ENCODE assay signal across 8 cellular contexts in the genomic region with DNA sequence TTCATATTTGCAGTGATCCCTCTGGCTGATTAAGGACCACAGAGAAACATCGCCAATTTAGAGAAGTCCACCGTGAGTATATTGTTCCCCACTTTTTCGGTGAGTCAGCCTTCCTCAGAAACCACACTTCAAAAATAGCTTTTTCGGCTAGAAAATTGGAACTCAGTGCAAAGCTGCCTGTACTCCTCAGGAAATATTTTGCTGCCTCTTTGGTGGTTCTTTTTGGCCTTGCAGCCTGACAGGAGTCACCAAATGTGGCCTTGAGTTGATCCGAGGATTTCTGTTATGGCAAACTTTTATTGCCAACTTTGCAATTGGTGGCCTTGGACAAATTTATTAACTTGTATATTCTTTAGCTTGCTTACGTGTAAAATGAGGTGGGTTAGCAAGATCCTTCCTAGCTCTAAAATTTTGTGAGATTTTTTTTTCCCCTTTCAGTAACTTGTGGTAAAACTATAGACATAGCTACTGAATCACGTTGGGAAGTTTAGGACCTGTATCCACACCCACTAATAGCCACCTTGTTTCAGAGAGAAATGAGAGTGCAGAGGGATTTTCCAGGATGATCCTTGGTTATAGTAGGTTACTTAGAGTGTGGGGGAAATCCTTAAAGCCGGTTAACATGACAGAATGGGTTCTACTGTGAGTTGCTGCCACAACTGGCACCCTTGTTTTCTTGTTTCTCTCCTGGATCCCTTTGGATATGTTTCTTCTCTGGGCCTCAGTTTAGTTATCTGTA. TPM values are rescaled to one million over a fixed set of nuclear protein-coding genes. Genes with fewer than 3 reads are reported as not detected.
DNase-seq lines count a peak whose midpoint lies in the region; ATAC-seq and TF ChIP-seq lines count a peak whose summit lies in the region.

No MANE protein-coding gene starts in this region.

- DNase-seq in CD4-positive, CD25-positive, alpha-beta regulatory T cell: no peak
- DNase-seq in MV-4-11 (lab: John Stamatoyannopoulos, UW) (peak; percentile 83), cardiac fibroblast (ENCODE audit: low read depth in 2 of 2) (peak; percentile 24 to 51), PC-9 (no peak), DMS114 treated with DMSO at 0.1 percent for 48 hours (lab: John Stamatoyannopoulos, UW; ENCODE audit: unreplicated experiment) (no peak)

- H3K4me1 ChIP-seq in CD4-positive, CD25-positive, alpha-beta regulatory T cell (ENCODE audit: control insufficient read depth, insufficient read depth, low read length, poor library complexity, severe bottlenecking): peaks cover 89% of the 10 kb centered on the region
- H3K4me1 ChIP-seq in neutrophil (ENCODE audit: control insufficient read depth in 1 of 2, insufficient read depth in 1 of 2, low read depth in 1 of 2, low read length in 1 of 2) (peaks cover 51 to 52% of the 10 kb centered on the region in 2 experiments), PC-9 (replicated peaks; ENCODE audit: insufficient read depth) (peaks cover 33% of the 10 kb centered on the region)

- H3F3A ChIP-seq in PC-9 (ENCODE audit: insufficient read depth, low read depth): peaks cover 16% of the 10 kb centered on the region; the same call in 1 of the 2 replicates

- H2AFZ ChIP-seq in PC-9: no peak overlapping the region

- peak overlapping the region; percentile 79 for H3K4me3 ChIP-seq in CD4-positive, CD25-positive, alpha-beta regulatory T cell (ENCODE audit: low read depth, low read length)
- H3K4me3 ChIP-seq in cardiac fibroblast (replicated peaks in 1 of 2; ENCODE audit: low read depth in 2 of 2, low read length in 2 of 2) (no peak overlapping the region), neutrophil (ENCODE audit: low read depth in 1 of 2, low read length in 1 of 2) (peak overlapping the region in 1 of 2 experiments; percentile 26), PC-9 (no peak overlapping the region)

- no peaks in the 10 kb centered on the region for H3K9me2 ChIP-seq in PC-9 (ENCODE audit: insufficient read depth)

- no peaks in the 10 kb centered on the region for H3K27me3 ChIP-seq in CD4-positive, CD25-positive, alpha-beta regulatory T cell (ENCODE audit: control insufficient read depth, insufficient read depth, low read length)
- H3K27me3 ChIP-seq in neutrophil (no peaks in the 10 kb centered on the region), PC-9 (ENCODE audit: insufficient read depth, low read depth) (no peaks in the 10 kb centered on the region)

- no peak for TF ChIP-seq CTCF in cardiac fibroblast (IDR thresholded peaks at IDR 0.05; ENCODE audit: low read depth, low read length)
- TF ChIP-seq CTCF in neutrophil (IDR thresholded peaks at IDR 0.05): no peak
- no peak for TF ChIP-seq CTCF in PC-9 (conservative IDR thresholded peaks at IDR 0.05)

- H3K36me3 Mint-ChIP-seq in CD4-positive, CD25-positive, alpha-beta regulatory T cell: peaks cover 40% of the 10 kb centered on the region

- BruUV-seq in PC-9 (replicated peaks; lab: Mats Ljungman, UMichigan): no TSS peak

- intact Hi-C loops in PC-9 (cut with micrococcal nuclease; ENCODE audit: unreplicated experiment): no loop called here

- H3K27me3 Mint-ChIP-seq in CD4-positive, CD25-positive, alpha-beta regulatory T cell: no peaks in the 10 kb centered on the region

- no peaks in the 10 kb centered on the region for H3K9me3 ChIP-seq in CD4-positive, CD25-positive, alpha-beta regulatory T cell (ENCODE audit: control insufficient read depth in 2 of 2, low read length in 2 of 2)
- H3K9me3 ChIP-seq in neutrophil (no peaks in the 10 kb centered on the region), PC-9 (ENCODE audit: insufficient read depth, low read depth) (no peaks in the 10 kb centered on the region)

- peak in 1 of 2 donors; percentile 5 for ATAC-seq in CD4-positive, CD25-positive, alpha-beta regulatory T cell (ENCODE audit: low read depth in 2 of 2)
- ATAC-seq in GM21360 (IDR thresholded peaks at IDR 0.05; ENCODE audit: unreplicated experiment): no peak
- no peak for ATAC-seq in HG02970 (IDR thresholded peaks at IDR 0.05; ENCODE audit: low FRiP score, unreplicated experiment)

- H3K4me1 Mint-ChIP-seq in CD4-positive, CD25-positive, alpha-beta regulatory T cell: peaks cover 50 to 93% (median 79%) of the 10 kb centered on the region in 4 donors

- no peak overlapping the region for H3K4me2 ChIP-seq in PC-9

- CTCF ChIA-PET in PC-9 (lab: Charles Lee): no interaction called here

- H3K27ac Mint-ChIP-seq in CD4-positive, CD25-positive, alpha-beta regulatory T cell: peak overlapping the region; percentile 95 to 98 (median 96)

- H3K27ac ChIP-seq in CD4-positive, CD25-positive, alpha-beta regulatory T cell (ENCODE audit: insufficient read depth, low read length, poor library complexity, severe bottlenecking): peak overlapping the region; percentile 92
- H3K27ac ChIP-seq in neutrophil: peak overlapping the region; percentile 89
- H3K27ac ChIP-seq in PC-9: no peak overlapping the region

- H3K4me3 Mint-ChIP-seq in CD4-positive, CD25-positive, alpha-beta regulatory T cell: peak overlapping the region; percentile 71 to 93 (median 86)

- H3K79me2 ChIP-seq in PC-9 (ENCODE audit: low read depth): peaks cover 27% of the 10 kb centered on the region

- H4K20me1 ChIP-seq in PC-9 (ENCODE audit: insufficient read depth): no peaks in the 10 kb centered on the region

- no peaks in the 10 kb centered on the region for H3K9me3 Mint-ChIP-seq in CD4-positive, CD25-positive, alpha-beta regulatory T cell

- POLR2A ChIA-PET in PC-9 (lab: Charles Lee; ENCODE audit: unreplicated experiment): no interaction called here

- peaks cover 15% of the 10 kb centered on the region for H3K36me3 ChIP-seq in CD4-positive, CD25-positive, alpha-beta regulatory T cell (ENCODE audit: control insufficient read depth, insufficient read depth, low read length)
- H3K36me3 ChIP-seq in neutrophil (peaks cover 7% of the 10 kb centered on the region), PC-9 (ENCODE audit: low read depth) (peaks cover 4% of the 10 kb centered on the region; the same call in 1 of the 2 replicates)

RNA-seq across cellular contexts. Expression of gene ARL6IP5, which starts 9.9 kb away (rescaled TPM):
- 117 TPM for total RNA-seq in CD4-positive, CD25-positive, alpha-beta regulatory T cell
- 100 to 1,000 TPM; 527 to 578 (median 534) TPM for polyA plus RNA-seq in CD4-positive, CD25-positive, alpha-beta regulatory T cell
- total RNA-seq in PC-9 (2021): 35.6 and 45.7 TPM in 2 replicates

RNA-seq across cellular contexts. Expression of gene UBA3, which starts 14.5 kb away (rescaled TPM):
- 62.9 TPM for total RNA-seq in CD4-positive, CD25-positive, alpha-beta regulatory T cell
- polyA plus RNA-seq in CD4-positive, CD25-positive, alpha-beta regulatory T cell: 10 to 100 TPM; 51.9 to 75.5 (median 61.6) TPM
- total RNA-seq in PC-9 (2021): 75.3 and 88.8 TPM in 2 replicates

RNA-seq across cellular contexts. Expression of gene LMOD3, which starts 27.8 kb away (rescaled TPM):
- not detected for total RNA-seq in CD4-positive, CD25-positive, alpha-beta regulatory T cell
- polyA plus RNA-seq in CD4-positive, CD25-positive, alpha-beta regulatory T cell: under 1 TPM; 0.03 to 0.16 (median 0.06) TPM
- not detected in 2 replicates for total RNA-seq in PC-9 (2021)

RNA-seq across cellular contexts. Expression of gene TMF1, which starts 42.5 kb away (rescaled TPM):
- total RNA-seq in CD4-positive, CD25-positive, alpha-beta regulatory T cell: 71.3 TPM
- 10 to 100 TPM; 32.9 to 43.5 (median 35.2) TPM for polyA plus RNA-seq in CD4-positive, CD25-positive, alpha-beta regulatory T cell
- 34.5 and 35.5 TPM in 2 replicates for total RNA-seq in PC-9 (2021)

Comparison
In these comparisons a context has a peak if more than half of its experiments do, and no peak if none do; other contexts are left out.
1. DNase-seq: peak in MV-4-11 (single experiment) and cardiac fibroblast (2 of 2); none in CD4-positive, CD25-positive, alpha-beta regulatory T cell (0 of 3), PC-9 (0 of 2) and DMS114 treated with DMSO at 0.1 percent for 48 hours (single experiment).